Comparison of ENCODE assay signal across 11 cellular contexts in genomic region chr5:148776780-148777179, GRCh38. TPM values are rescaled to one million over a fixed set of nuclear protein-coding genes. Genes with fewer than 3 reads are reported as not detected.
DNase-seq lines count a peak whose midpoint lies in the region; ATAC-seq and TF ChIP-seq lines count a peak whose summit lies in the region.
"Had no signal": no experiment of that assay in that cellular context is flagged by ENCODE, and none has a peak within 500 bp of the region (broad histone marks: within the 10 kb centered on the region; RNA-seq: fewer than 3 reads in every experiment).

No MANE protein-coding gene starts in this region.

- H3K4me3 Mint-ChIP-seq in naive thymus-derived CD4-positive, alpha-beta T cell: no peak overlapping the region
- H3K4me3 Mint-ChIP-seq in CD8-positive, alpha-beta memory T cell: no peak overlapping the region

- ATAC-seq in naive thymus-derived CD4-positive, alpha-beta T cell: peak; percentile 59
- no peak for ATAC-seq in HG02884 (IDR thresholded peaks at IDR 0.05; ENCODE audit: unreplicated experiment)

- peaks cover 14 to 38% (median 22%) of the 10 kb centered on the region in 5 donors for H3K27me3 Mint-ChIP-seq in naive thymus-derived CD4-positive, alpha-beta T cell
- H3K27me3 Mint-ChIP-seq in CD8-positive, alpha-beta memory T cell: peaks cover 6 to 22% of the 10 kb centered on the region in 2 donors

- no peaks in the 10 kb centered on the region for H3K9me3 ChIP-seq in naive thymus-derived CD4-positive, alpha-beta T cell (ENCODE audit: control insufficient read depth in 2 of 3, low read length in 3 of 3)
- H3K9me3 ChIP-seq in left ventricle myocardium inferior (replicated peaks): no peaks in the 10 kb centered on the region
- H3K9me3 ChIP-seq in CD8-positive, alpha-beta memory T cell (ENCODE audit: low read length): no peaks in the 10 kb centered on the region

- POLR2A ChIA-PET in naive thymus-derived CD4-positive, alpha-beta T cell (lab: Charles Lee): no interaction called here
- POLR2A ChIA-PET in CD8-positive, alpha-beta memory T cell (lab: Charles Lee): interaction anchor here (0.6 kb wide), 1 partner anchor 71 kb away, joined by 7 read pairs; no protein-coding TSS in a partner anchor

- H3K27ac Mint-ChIP-seq in naive thymus-derived CD4-positive, alpha-beta T cell: no peak overlapping the region
- no peak overlapping the region for H3K27ac Mint-ChIP-seq in CD8-positive, alpha-beta memory T cell

- no peaks in the 10 kb centered on the region for H3K4me1 ChIP-seq in naive thymus-derived CD4-positive, alpha-beta T cell (ENCODE audit: control insufficient read depth in 2 of 2, insufficient read depth in 2 of 2, low read length in 2 of 2)
- H3K4me1 ChIP-seq in left ventricle myocardium inferior: no peaks in the 10 kb centered on the region
- no peaks in the 10 kb centered on the region for H3K4me1 ChIP-seq in CD8-positive, alpha-beta memory T cell (ENCODE audit: insufficient read depth, low read length)

- H3K36me3 Mint-ChIP-seq in naive thymus-derived CD4-positive, alpha-beta T cell: no peaks in the 10 kb centered on the region
- no peaks in the 10 kb centered on the region for H3K36me3 Mint-ChIP-seq in CD8-positive, alpha-beta memory T cell

- in situ Hi-C loops in brain microvascular endothelial cell (cut with HindIII; ENCODE audit: low pct_ligation_motif_present, low sequenced_read_pairs): no loop called here

- H3K27me3 ChIP-seq in brain microvascular endothelial cell (replicated peaks): no peaks in the 10 kb centered on the region
- no peaks in the 10 kb centered on the region for H3K27me3 ChIP-seq in naive thymus-derived CD4-positive, alpha-beta T cell (ENCODE audit: control insufficient read depth in 2 of 2, insufficient read depth in 2 of 2, low read length in 2 of 2)
- no peaks in the 10 kb centered on the region for H3K27me3 ChIP-seq in left ventricle myocardium inferior (ENCODE audit: low read depth)
- no peaks in the 10 kb centered on the region for H3K27me3 ChIP-seq in CD8-positive, alpha-beta memory T cell (ENCODE audit: insufficient read depth, low read length, poor library complexity, severe bottlenecking)

- DNase-seq in COLO829 (ENCODE audit: low spot score): peak; percentile 36
- DNase-seq in HT1080 (ENCODE audit: low read depth): peak; percentile 96
- peak; percentile 70 for DNase-seq in brain microvascular endothelial cell
- no peak for DNase-seq in naive thymus-derived CD4-positive, alpha-beta T cell
- DNase-seq in NCI-H2196 (lab: John Stamatoyannopoulos, UW; ENCODE audit: unreplicated experiment): no peak
- DNase-seq in left ventricle myocardium inferior: no peak
- no peak for DNase-seq in CD8-positive, alpha-beta memory T cell
- DNase-seq: central memory CD4-positive, alpha-beta T cell; NCI-H2029 treated with DMSO at 0.1 percent for 48 hours; T-helper 9 cell had no signal

- H3K4me1 Mint-ChIP-seq in naive thymus-derived CD4-positive, alpha-beta T cell: peaks cover 0 to 1% (median 0%) of the 10 kb centered on the region in 7 donors
- no peaks in the 10 kb centered on the region for H3K4me1 Mint-ChIP-seq in CD8-positive, alpha-beta memory T cell

- intact Hi-C loops in naive thymus-derived CD4-positive, alpha-beta T cell (cut with micrococcal nuclease): no loop called here
- intact Hi-C loops in left ventricle myocardium inferior (cut with micrococcal nuclease): no loop called here

- TF ChIP-seq CTCF in brain microvascular endothelial cell (IDR thresholded peaks at IDR 0.05; ENCODE audit: low read depth, low read length, missing control alignments) (no peak), left ventricle myocardium inferior (IDR thresholded peaks at IDR 0.05; ENCODE audit: borderline replicate concordance) (no peak)

- peaks cover 0 to 2% (median 0%) of the 10 kb centered on the region in 11 donors for H3K9me3 Mint-ChIP-seq in naive thymus-derived CD4-positive, alpha-beta T cell
- H3K9me3 Mint-ChIP-seq in CD8-positive, alpha-beta memory T cell: no peaks in the 10 kb centered on the region

- H3K27ac ChIP-seq in brain microvascular endothelial cell (no peak overlapping the region), left ventricle myocardium inferior (replicated peaks) (no peak overlapping the region)
- H3K27ac ChIP-seq in naive thymus-derived CD4-positive, alpha-beta T cell (ENCODE audit: low read depth, low read length): no peak overlapping the region
- H3K27ac ChIP-seq in CD8-positive, alpha-beta memory T cell (ENCODE audit: low read depth, low read length): no peak overlapping the region

- CTCF ChIA-PET in naive thymus-derived CD4-positive, alpha-beta T cell (lab: Charles Lee): no interaction called here
- CTCF ChIA-PET in CD8-positive, alpha-beta memory T cell (lab: Charles Lee): no interaction called here

- no peaks in the 10 kb centered on the region for H3K36me3 ChIP-seq in brain microvascular endothelial cell (replicated peaks)
- no peaks in the 10 kb centered on the region for H3K36me3 ChIP-seq in naive thymus-derived CD4-positive, alpha-beta T cell (ENCODE audit: control insufficient read depth in 2 of 3, insufficient read depth in 3 of 3, low read length in 3 of 3)
- H3K36me3 ChIP-seq in left ventricle myocardium inferior: no peaks in the 10 kb centered on the region
- no peaks in the 10 kb centered on the region for H3K36me3 ChIP-seq in CD8-positive, alpha-beta memory T cell (ENCODE audit: insufficient read depth, low read length)

- no peak overlapping the region for H3K4me3 ChIP-seq in brain microvascular endothelial cell (ENCODE audit: low read depth, low read length)
- H3K4me3 ChIP-seq in naive thymus-derived CD4-positive, alpha-beta T cell (ENCODE audit: low read length): no peak overlapping the region
- H3K4me3 ChIP-seq in left ventricle myocardium inferior: no peak overlapping the region
- H3K4me3 ChIP-seq in CD8-positive, alpha-beta memory T cell (ENCODE audit: low read length): no peak overlapping the region

RNA-seq across cellular contexts. Expression of gene ADRB2, which starts 49.6 kb away (rescaled TPM):
- 0.11 and 0.17 TPM in 2 replicates for total RNA-seq in HT1080 (2014; rRNA removed; shearing (Covaris generic))
- polyA plus RNA-seq in HT1080 (2015; cell fraction: cytosol; rRNA removed): 0.72 and 0.74 TPM in 2 replicates
- 1.1 and 1.2 TPM in 2 replicates for polyA plus RNA-seq in HT1080 (2015; cell fraction: nucleus; rRNA removed)
- 10 to 100 TPM in 1 of 5 experiments, 1 to 10 TPM in 3, under 1 TPM in 1; 0.36 to 14.4 (median 1.3) TPM for total RNA-seq in naive thymus-derived CD4-positive, alpha-beta T cell
- polyA plus RNA-seq in naive thymus-derived CD4-positive, alpha-beta T cell: under 1 TPM; 0.21 to 0.25 TPM
- total RNA-seq in left ventricle myocardium inferior: 5.1 TPM
- total RNA-seq in CD8-positive, alpha-beta memory T cell: 1 to 10 TPM; 1.6 to 2.1 TPM
- polyA plus RNA-seq in CD8-positive, alpha-beta memory T cell: 25.7 TPM

Comparison
In these comparisons a context has a peak if more than half of its experiments do, and no peak if none do; other contexts are left out.
1. DNase-seq: peak in COLO829 (single experiment), HT1080 (single experiment) and brain microvascular endothelial cell (single experiment); none in naive thymus-derived CD4-positive, alpha-beta T cell (0 of 9), NCI-H2196 (single experiment), left ventricle myocardium inferior (single experiment) and CD8-positive, alpha-beta memory T cell (0 of 5).